ENCODE assay signal across 11 cellular contexts in the genomic region with DNA sequence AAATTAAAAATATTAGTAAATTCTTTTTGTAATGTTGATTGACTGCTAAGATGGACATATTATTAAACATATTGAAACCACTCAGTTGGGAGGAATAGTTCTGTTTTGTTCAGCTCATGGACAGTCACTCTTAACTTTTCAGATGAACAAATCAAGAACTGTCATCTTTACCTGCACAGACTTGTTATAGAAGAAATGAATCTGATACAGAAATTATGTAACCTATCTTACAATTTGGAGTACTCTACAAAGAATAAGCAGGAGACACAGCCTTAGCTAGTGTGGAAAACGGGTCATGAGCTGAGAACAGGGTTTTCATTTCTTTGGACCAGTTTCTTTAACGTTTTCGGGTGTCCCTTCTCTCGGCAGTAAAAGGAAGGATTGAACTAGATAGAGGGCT. TPM values are rescaled to one million over a fixed set of nuclear protein-coding genes. Genes with fewer than 3 reads are reported as not detected.
DNase-seq lines count a peak whose midpoint lies in the region; ATAC-seq and TF ChIP-seq lines count a peak whose summit lies in the region.
"Had no signal": no experiment of that assay in that cellular context is flagged by ENCODE, and none has a peak within 500 bp of the region (broad histone marks: within the 10 kb centered on the region; RNA-seq: fewer than 3 reads in every experiment).

No MANE protein-coding gene starts in this region.

- peak overlapping the region; percentile 82 for H3K9ac ChIP-seq in mammary epithelial cell (ENCODE audit: insufficient read depth, low read length)
- H3K9ac ChIP-seq: BLaER1 had no signal

- H3K27ac ChIP-seq in heart right ventricle, result peak overlapping the region in 7 of 10 donors; percentile 23 to 83 (median 66)
- H3K27ac ChIP-seq in mammary epithelial cell (ENCODE audit: insufficient read depth, low read depth, low read length), result peak overlapping the region; percentile 100
- H3K27ac ChIP-seq in upper lobe of right lung, result peak overlapping the region; percentile 71

- no peaks in the 10 kb centered on the region for H3K36me3 Mint-ChIP-seq in natural killer cell treated with Interleukin-12 subunit alpha and Interleukin-12 subunit beta and Interleukin-15 and Interleukin-18, amount 100 ng/mL, for 72 hours

- peak overlapping the region; percentile 48 for H3K4me3 Mint-ChIP-seq in natural killer cell treated with Interleukin-12 subunit alpha and Interleukin-12 subunit beta and Interleukin-15 and Interleukin-18, amount 100 ng/mL, for 72 hours

- no peaks in the 10 kb centered on the region for H3K36me3 ChIP-seq in heart right ventricle
- H3K36me3 ChIP-seq in mammary epithelial cell (ENCODE audit: insufficient read depth, low read length), result no peaks in the 10 kb centered on the region
- H3K36me3 ChIP-seq in upper lobe of right lung, result no peaks in the 10 kb centered on the region
- H3K36me3 ChIP-seq: BLaER1 had no signal

- no peaks in the 10 kb centered on the region for H3K9me3 Mint-ChIP-seq in natural killer cell treated with Interleukin-12 subunit alpha and Interleukin-12 subunit beta and Interleukin-15 and Interleukin-18, amount 100 ng/mL, for 72 hours

- H3K79me2 ChIP-seq in mammary epithelial cell (ENCODE audit: insufficient read depth, low read length), result peaks cover 36% of the 10 kb centered on the region

- 53 to 55% methylated on average over 4 of the region's 4 CpGs for WGBS in heart right ventricle, 2 donors
- WGBS in mammary epithelial cell (ENCODE audit: low coverage, missing lambda C conversion rate), result 13% methylated on average over 4 of the region's 4 CpGs

- H2AFZ ChIP-seq in mammary epithelial cell (ENCODE audit: low read depth, low read length), result peak overlapping the region; percentile 47

- dilution Hi-C loops in mammary epithelial cell (cut with HindIII; ENCODE audit: low sequenced_read_pairs), result no loop called here

- in situ Hi-C loops in mammary epithelial cell (cut with MboI; ENCODE audit: low sequenced_read_pairs in 2 of 2), result no loop called here

- H3K9me3 ChIP-seq in heart right ventricle (no peaks in the 10 kb centered on the region), mammary epithelial cell (replicated peaks; ENCODE audit: insufficient read depth, low read length) (no peaks in the 10 kb centered on the region), upper lobe of right lung (no peaks in the 10 kb centered on the region)
- H3K9me3 ChIP-seq: BLaER1 had no signal

- intact Hi-C loops in heart right ventricle (cut with DNase I) (no loop called here), left ventricle myocardium superior (cut with micrococcal nuclease) (no loop called here), mammary epithelial cell (cut with micrococcal nuclease) (no loop called here), upper lobe of right lung (cut with DNase I) (no loop called here)

- peak overlapping the region; percentile 68 for H3K4me2 ChIP-seq in mammary epithelial cell (ENCODE audit: insufficient read depth, low read depth, low read length)

- CTCF ChIA-PET in mammary epithelial cell (lab: Charles Lee; ENCODE audit: low non-redundant PET), result interaction anchor here (0.5 to 0.6 kb wide), 2 partner anchors 69 to 294 kb away, joined by 4 to 7 read pairs; no protein-coding TSS in a partner anchor

- TF ChIP-seq CTCF in heart right ventricle (IDR thresholded peaks at IDR 0.05), result no peak
- TF ChIP-seq CTCF in mammary epithelial cell (conservative IDR thresholded peaks at IDR 0.05 in 1 of 2, IDR thresholded peaks at IDR 0.05 in 1 of 2; ENCODE audit: extremely low read depth in 1 of 2, insufficient read depth in 1 of 2, low read depth in 1 of 2, low read length in 2 of 2), result no peak
- TF ChIP-seq CTCF in upper lobe of right lung (IDR thresholded peaks at IDR 0.05), result no peak

- H3K27me3 ChIP-seq in heart right ventricle (no peaks in the 10 kb centered on the region), mammary epithelial cell (ENCODE audit: insufficient read depth, low read length) (no peaks in the 10 kb centered on the region), upper lobe of right lung (no peaks in the 10 kb centered on the region)
- H3K27me3 ChIP-seq: BLaER1 had no signal

- ATAC-seq in heart right ventricle (no peak), left ventricle myocardium superior (no peak), upper lobe of right lung (no peak), HG03520 (IDR thresholded peaks at IDR 0.05; ENCODE audit: unreplicated experiment) (no peak), HG03095 (IDR thresholded peaks at IDR 0.05; ENCODE audit: unreplicated experiment) (no peak)
- ATAC-seq in natural killer cell treated with Interleukin-12 subunit alpha and Interleukin-12 subunit beta and Interleukin-15 and Interleukin-18, amount 100 ng/mL, for 72 hours, result no peak

- H3K4me3 ChIP-seq in heart right ventricle (no peak overlapping the region), mammary epithelial cell (replicated peaks in 1 of 3; ENCODE audit: insufficient read depth in 1 of 3, low read depth in 2 of 3, low read length in 3 of 3) (peak overlapping the region in 1 of 3 experiments; percentile 27), upper lobe of right lung (no peak overlapping the region)

- DNase-seq in heart right ventricle, result no peak
- no peak for DNase-seq in left ventricle myocardium superior
- DNase-seq in mammary epithelial cell, result peak; percentile 70
- no peak for DNase-seq in natural killer cell treated with Interleukin-12 subunit alpha and Interleukin-12 subunit beta and Interleukin-15 and Interleukin-18, amount 100 ng/mL, for 72 hours (ENCODE audit: low spot score)
- no peak for DNase-seq in upper lobe of right lung
- no peak for DNase-seq in NCI-H2171 (lab: John Stamatoyannopoulos, UW)
- DNase-seq: NCI-H1694 treated with DMSO at 0.1 percent for 48 hours; stimulated activated CD4-positive, alpha-beta T cell treated with anti-CD3 and anti-CD28 coated beads, Interleukin-2, amount 100 ng/mL, for 24 hours had no signal

- no TSS peak for BruUV-seq in mammary epithelial cell (replicated peaks; lab: Mats Ljungman, UMichigan)

- peaks cover 2 to 30% (median 18%) of the 10 kb centered on the region in 9 donors for H3K4me1 ChIP-seq in heart right ventricle
- peaks cover 30% of the 10 kb centered on the region for H3K4me1 ChIP-seq in mammary epithelial cell (ENCODE audit: insufficient read depth, low read length)
- peaks cover 20% of the 10 kb centered on the region for H3K4me1 ChIP-seq in upper lobe of right lung

- peaks cover 18 to 22% of the 10 kb centered on the region in 2 donors for H3K4me1 Mint-ChIP-seq in natural killer cell treated with Interleukin-12 subunit alpha and Interleukin-12 subunit beta and Interleukin-15 and Interleukin-18, amount 100 ng/mL, for 72 hours (ENCODE audit: low read depth in 2 of 2)

- no peak overlapping the region for H3K27ac Mint-ChIP-seq in natural killer cell treated with Interleukin-12 subunit alpha and Interleukin-12 subunit beta and Interleukin-15 and Interleukin-18, amount 100 ng/mL, for 72 hours

- no peaks in the 10 kb centered on the region for H4K20me1 ChIP-seq in mammary epithelial cell (ENCODE audit: insufficient read depth, low read length)
- H4K20me1 ChIP-seq: BLaER1 had no signal

- peaks cover 0 to 5% of the 10 kb centered on the region in 2 donors for H3K27me3 Mint-ChIP-seq in natural killer cell treated with Interleukin-12 subunit alpha and Interleukin-12 subunit beta and Interleukin-15 and Interleukin-18, amount 100 ng/mL, for 72 hours

RNA-seq across cellular contexts. Expression of gene ANLN, which starts 1.2 kb away (rescaled TPM):
- total RNA-seq in heart right ventricle (10 to 100 TPM in 1 of 10 donors, 1 to 10 TPM in 9; 1.3 to 13.4 (median 2.1) TPM), left ventricle myocardium superior (1.3 TPM), mammary epithelial cell (100 to 1,000 TPM in 1 of 2 donors, 1 to 10 TPM in 1; 7.7 to 113 TPM), upper lobe of right lung (3.3 TPM)
- polyA plus RNA-seq in heart right ventricle (under 1 TPM; 0.38 to 0.51 TPM), mammary epithelial cell (103 TPM)
- polyA minus RNA-seq in mammary epithelial cell, result 256 TPM
- 10 to 100 TPM; 31.1 to 67.0 TPM for total RNA-seq in natural killer cell treated with Interleukin-12 subunit alpha and Interleukin-12 subunit beta and Interleukin-15 and Interleukin-18, amount 100 ng/mL, for 72 hours
